ENCODE assay signal across 22 cellular contexts in the genomic region with DNA sequence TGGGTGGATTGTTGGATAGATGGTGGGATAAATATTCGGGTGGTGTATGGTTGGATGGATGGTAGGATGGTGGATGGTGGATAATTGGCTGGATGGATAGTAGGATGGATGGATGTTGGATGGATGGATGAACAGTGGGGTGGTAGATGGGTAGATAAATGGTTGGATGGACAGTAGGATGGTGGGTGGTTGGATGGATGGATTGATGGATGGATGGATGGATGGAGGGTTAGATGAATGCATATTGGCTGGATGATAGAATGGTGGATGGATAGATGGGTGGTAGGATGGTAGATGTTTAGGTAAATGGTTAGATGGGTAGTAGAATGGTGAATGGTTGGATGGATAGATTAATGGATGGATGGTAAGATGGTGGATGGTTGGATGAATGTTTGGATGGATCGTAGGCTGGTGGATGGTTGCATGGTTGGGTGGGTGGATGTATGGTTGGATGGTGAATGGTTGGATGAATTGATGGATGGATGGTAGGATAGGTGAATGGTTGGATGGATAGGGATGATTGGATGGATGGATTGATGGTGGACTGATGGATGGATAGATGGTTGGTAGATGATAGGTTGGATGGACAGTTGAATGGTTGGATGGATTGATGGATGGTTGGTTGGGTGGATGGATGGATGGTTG. TPM values are rescaled to one million over a fixed set of nuclear protein-coding genes. Genes with fewer than 3 reads are reported as not detected.
A peak's percentile ranks its signal among the peaks of the same experiment; 100 is the strongest.
DNase-seq lines count a peak whose midpoint lies in the region; ATAC-seq and TF ChIP-seq lines count a peak whose summit lies in the region.
"Had no signal": no experiment of that assay in that cellular context is flagged by ENCODE, and none has a peak within 500 bp of the region (broad histone marks: within the 10 kb centered on the region; RNA-seq: fewer than 3 reads in every experiment).

No MANE protein-coding gene starts in this region.

- H3K27me3 Mint-ChIP-seq in T-helper 1 cell treated with Interleukin-12 subunit alpha and Interleukin-12 subunit beta and Interleukin-4 antibody, amounts not matched to agents 30 μg/mL and 1 μg/mL, for 36 hours (ENCODE audit: low read depth) = peaks cover 34% of the 10 kb centered on the region
- H3K27me3 Mint-ChIP-seq in GM23338 (ENCODE audit: insufficient read depth, low read depth, poor library complexity) = peaks cover 51% of the 10 kb centered on the region
- peaks cover 25% of the 10 kb centered on the region for H3K27me3 Mint-ChIP-seq in activated naive CD8-positive, alpha-beta T cell treated with anti-CD3 and anti-CD28 coated beads, Interleukin-2, amount 50 U/mL, for 24 hours
- peaks cover 36% of the 10 kb centered on the region for H3K27me3 Mint-ChIP-seq in neural crest cell (ENCODE audit: low read depth)

- no peak overlapping the region for H2AFZ ChIP-seq in GM23338

- no peak for TF ChIP-seq CTCF in GM23338 (conservative IDR thresholded peaks at IDR 0.05; ENCODE audit: low read depth in 2 of 2)
- no peak for TF ChIP-seq CTCF in neural crest cell (conservative IDR thresholded peaks at IDR 0.05)
- TF ChIP-seq CTCF in stomach (IDR thresholded peaks at IDR 0.05) = no peak

- TF ChIP-seq EP300 in stomach (IDR thresholded peaks at IDR 0.05) = no peak

- no peaks in the 10 kb centered on the region for H3K36me3 ChIP-seq in GM23338 (ENCODE audit: insufficient read depth)
- no peaks in the 10 kb centered on the region for H3K36me3 ChIP-seq in stomach
- H3K36me3 ChIP-seq: ovary, tibial artery had no signal

- H4K20me1 ChIP-seq in GM23338 (replicated peaks; ENCODE audit: insufficient read depth) = no peaks in the 10 kb centered on the region

- H3K27ac ChIP-seq in GM23338 (ENCODE audit: low read depth) = no peak overlapping the region
- no peak overlapping the region for H3K27ac ChIP-seq in stomach
- H3K27ac ChIP-seq: 22Rv1, ovary, SK-N-MC, tibial artery had no signal

- no peaks in the 10 kb centered on the region for H3F3A ChIP-seq in GM23338 (replicated peaks; ENCODE audit: low read depth)

- H3K4me2 ChIP-seq in GM23338 = no peak overlapping the region

- H3K4me3 ChIP-seq in GM23338 (no peak overlapping the region), stomach (no peak overlapping the region)
- H3K4me3 ChIP-seq: ovary, SK-N-MC, tibial artery had no signal

- H3K4me1 Mint-ChIP-seq in T-helper 1 cell treated with Interleukin-12 subunit alpha and Interleukin-12 subunit beta and Interleukin-4 antibody, amounts not matched to agents 30 μg/mL and 1 μg/mL, for 36 hours (ENCODE audit: low read depth) = peaks cover 8% of the 10 kb centered on the region
- peaks cover 13% of the 10 kb centered on the region for H3K4me1 Mint-ChIP-seq in GM23338
- H3K4me1 Mint-ChIP-seq in activated naive CD8-positive, alpha-beta T cell treated with anti-CD3 and anti-CD28 coated beads, Interleukin-2, amount 50 U/mL, for 24 hours = peaks cover 11% of the 10 kb centered on the region
- H3K4me1 Mint-ChIP-seq in neural crest cell = peaks cover 38% of the 10 kb centered on the region

- WGBS in stomach, 5 donors = 97 to 99% (median 98%) methylated on average over 2 of the region's 2 CpGs

- DNase-seq in T-helper 1 cell (no peak), GM23338 (ENCODE audit: low spot score) (no peak), neural crest cell (ENCODE audit: low read depth, low spot score) (no peak), NCI-H146 (lab: John Stamatoyannopoulos, UW) (no peak), stomach (no peak)
- DNase-seq in activated naive CD8-positive, alpha-beta T cell treated with anti-CD3 and anti-CD28 coated beads, Interleukin-2, amount 50 U/mL, for 24 hours = no peak
- DNase-seq: C1 segment of cervical spinal cord; central memory CD4-positive, alpha-beta T cell; DND-41; effector memory CD4-positive, alpha-beta T cell; hypothalamus; KG1; NCI-H1092 treated with DMSO at 0.1 percent for 48 hours; ovary; stimulated activated CD4-positive, alpha-beta T cell treated with anti-CD3 and anti-CD28 coated beads, Interleukin-4, amount 100 ng/mL, for 24 hours; stimulated activated CD8-positive, alpha-beta memory T cell treated with anti-CD3 and anti-CD28 coated beads, Interleukin-4, amount 100 ng/mL, for 48 hours had no signal

- H3K9me3 ChIP-seq in stomach = no peaks in the 10 kb centered on the region
- H3K9me3 ChIP-seq: ovary, tibial artery had no signal

- peaks cover 26% of the 10 kb centered on the region for H3K27me3 ChIP-seq in GM23338 (ENCODE audit: insufficient read depth)
- peaks cover 0 to 29% (median 0%) of the 10 kb centered on the region in 3 donors for H3K27me3 ChIP-seq in stomach
- H3K27me3 ChIP-seq: ovary, tibial artery had no signal

- no peaks in the 10 kb centered on the region for H3K79me2 ChIP-seq in GM23338 (replicated peaks; ENCODE audit: insufficient read depth)

- H3K9me2 ChIP-seq in GM23338 (ENCODE audit: insufficient read depth) = peaks cover 17% of the 10 kb centered on the region

- H3K4me1 ChIP-seq in GM23338 (ENCODE audit: insufficient read depth) (peaks cover 7% of the 10 kb centered on the region; the same call in 1 of the 2 replicates), stomach (peaks cover 25 to 42% (median 36%) of the 10 kb centered on the region in 4 donors)

- intact Hi-C loops in stomach (cut with DNase I; ENCODE audit: low total_unique reads) = loop anchor here (10.0 kb wide), 1 partner anchor 50 kb away; no protein-coding TSS in a partner anchor

- no peak overlapping the region for H3K27ac Mint-ChIP-seq in T-helper 1 cell treated with Interleukin-12 subunit alpha and Interleukin-12 subunit beta and Interleukin-4 antibody, amounts not matched to agents 30 μg/mL and 1 μg/mL, for 36 hours
- H3K27ac Mint-ChIP-seq in GM23338 (no peak overlapping the region), neural crest cell (ENCODE audit: unreplicated experiment) (no peak overlapping the region)
- no peak overlapping the region for H3K27ac Mint-ChIP-seq in activated naive CD8-positive, alpha-beta T cell treated with anti-CD3 and anti-CD28 coated beads, Interleukin-2, amount 50 U/mL, for 24 hours

- peaks cover 2% of the 10 kb centered on the region for H3K36me3 Mint-ChIP-seq in T-helper 1 cell treated with Interleukin-12 subunit alpha and Interleukin-12 subunit beta and Interleukin-4 antibody, amounts not matched to agents 30 μg/mL and 1 μg/mL, for 36 hours (ENCODE audit: low read depth)
- H3K36me3 Mint-ChIP-seq in GM23338 (ENCODE audit: low read depth) = peaks cover 8% of the 10 kb centered on the region; the same call in 2 of the 3 replicates
- H3K36me3 Mint-ChIP-seq in activated naive CD8-positive, alpha-beta T cell treated with anti-CD3 and anti-CD28 coated beads, Interleukin-2, amount 50 U/mL, for 24 hours (ENCODE audit: low read depth) = no peaks in the 10 kb centered on the region
- H3K36me3 Mint-ChIP-seq in neural crest cell (ENCODE audit: low read depth) = peaks cover 7% of the 10 kb centered on the region

- no peak for ATAC-seq in GM23338
- ATAC-seq in activated naive CD8-positive, alpha-beta T cell treated with anti-CD3 and anti-CD28 coated beads, Interleukin-2, amount 50 U/mL, for 24 hours = no peak
- ATAC-seq in HG03095 (IDR thresholded peaks at IDR 0.05; ENCODE audit: unreplicated experiment) = no peak
- ATAC-seq: Panc1 had no signal

- no peak for TF ChIP-seq POLR2A in stomach (IDR thresholded peaks at IDR 0.05)

- H3K4me3 Mint-ChIP-seq in T-helper 1 cell treated with Interleukin-12 subunit alpha and Interleukin-12 subunit beta and Interleukin-4 antibody, amounts not matched to agents 30 μg/mL and 1 μg/mL, for 36 hours = peak overlapping the region; percentile 53
- H3K4me3 Mint-ChIP-seq in GM23338 = peak overlapping the region; percentile 53
- H3K4me3 Mint-ChIP-seq in activated naive CD8-positive, alpha-beta T cell treated with anti-CD3 and anti-CD28 coated beads, Interleukin-2, amount 50 U/mL, for 24 hours = peak overlapping the region; percentile 2
- H3K4me3 Mint-ChIP-seq in neural crest cell = peak overlapping the region; percentile 79

- peaks cover 6% of the 10 kb centered on the region for H3K9me3 Mint-ChIP-seq in T-helper 1 cell treated with Interleukin-12 subunit alpha and Interleukin-12 subunit beta and Interleukin-4 antibody, amounts not matched to agents 30 μg/mL and 1 μg/mL, for 36 hours
- peaks cover 19% of the 10 kb centered on the region for H3K9me3 Mint-ChIP-seq in GM23338
- peaks cover 8% of the 10 kb centered on the region for H3K9me3 Mint-ChIP-seq in activated naive CD8-positive, alpha-beta T cell treated with anti-CD3 and anti-CD28 coated beads, Interleukin-2, amount 50 U/mL, for 24 hours
- H3K9me3 Mint-ChIP-seq in neural crest cell = peaks cover 8% of the 10 kb centered on the region

TF ChIP-seq in GM23338, 12 proteins besides CTCF, POLR2A, EP300 and RAD21 (continues in another document):
- no peak for TF ChIP-seq CREB1 (CRISPR knock-in tag; IDR thresholded peaks at IDR 0.05; ENCODE audit: low read depth)

RNA-seq across cellular contexts. Expression of a gene that starts 23.6 kb away (rescaled TPM):
- total RNA-seq in GM23338 (2014; rRNA removed; shearing (Covaris generic)) = 4.4 and 7.5 TPM in 2 replicates
- polyA plus RNA-seq in GM23338 (2016; fragmentation: Nextera tagmentation; extraction: Ambion mirVana) = 0.66 and 0.70 TPM in 2 replicates
- total RNA-seq in neural crest cell = 2.2 and 2.7 TPM in 2 replicates
- 10 to 100 TPM in 3 of 5 donors, 1 to 10 TPM in 2; 4.7 to 59.7 (median 13.2) TPM for total RNA-seq in stomach
- polyA plus RNA-seq in stomach = 1 to 10 TPM; 4.6 to 7.9 (median 5.5) TPM

RNA-seq across cellular contexts. Expression of a gene that starts 28.9 kb away (rescaled TPM):
- 74.3 and 78.7 TPM in 2 replicates for total RNA-seq in GM23338 (2014; rRNA removed; shearing (Covaris generic))
- polyA plus RNA-seq in GM23338 (2016; fragmentation: Nextera tagmentation; extraction: Ambion mirVana) (19.2 and 23.7 TPM in 2 replicates), stomach (100 to 1,000 TPM; 100 to 123 (median 107) TPM)
- total RNA-seq in neural crest cell (179 and 191 TPM in 2 replicates), stomach (100 to 1,000 TPM in 4 of 5 donors, 10 to 100 TPM in 1; 85.2 to 292 (median 119) TPM)

RNA-seq across cellular contexts. Expression of a gene that starts 40.6 kb away (rescaled TPM):
- total RNA-seq in GM23338 (2014; rRNA removed; shearing (Covaris generic)) = 31.3 and 37.1 TPM in 2 replicates
- polyA plus RNA-seq in GM23338 (2016; fragmentation: Nextera tagmentation; extraction: Ambion mirVana) = 4.6 and 5.3 TPM in 2 replicates
- 14.0 and 14.4 TPM in 2 replicates for total RNA-seq in neural crest cell
- total RNA-seq in stomach = 100 to 1,000 TPM in 1 of 5 donors, 10 to 100 TPM in 4; 12.7 to 483 (median 46.1) TPM
- 10 to 100 TPM in 2 of 3 donors, 1 to 10 TPM in 1; 9.6 to 15.4 (median 13.2) TPM for polyA plus RNA-seq in stomach

Comparison
In these comparisons a context has a peak if more than half of its experiments do, and no peak if none do; other contexts are left out.
1. H3K4me3 Mint-ChIP-seq: peak in every context shown above with its lines; median percentile 79 in neural crest cell; 53 in T-helper 1 cell treated with Interleukin-12 subunit alpha and Interleukin-12 subunit beta and Interleukin-4 antibody, amounts not matched to agents 30 μg/mL and 1 μg/mL, for 36 hours; 53 in GM23338; 2 in activated naive CD8-positive, alpha-beta T cell treated with anti-CD3 and anti-CD28 coated beads, Interleukin-2, amount 50 U/mL, for 24 hours.